Comparison of ENCODE assay signal across 8 cellular contexts in the genomic region with DNA sequence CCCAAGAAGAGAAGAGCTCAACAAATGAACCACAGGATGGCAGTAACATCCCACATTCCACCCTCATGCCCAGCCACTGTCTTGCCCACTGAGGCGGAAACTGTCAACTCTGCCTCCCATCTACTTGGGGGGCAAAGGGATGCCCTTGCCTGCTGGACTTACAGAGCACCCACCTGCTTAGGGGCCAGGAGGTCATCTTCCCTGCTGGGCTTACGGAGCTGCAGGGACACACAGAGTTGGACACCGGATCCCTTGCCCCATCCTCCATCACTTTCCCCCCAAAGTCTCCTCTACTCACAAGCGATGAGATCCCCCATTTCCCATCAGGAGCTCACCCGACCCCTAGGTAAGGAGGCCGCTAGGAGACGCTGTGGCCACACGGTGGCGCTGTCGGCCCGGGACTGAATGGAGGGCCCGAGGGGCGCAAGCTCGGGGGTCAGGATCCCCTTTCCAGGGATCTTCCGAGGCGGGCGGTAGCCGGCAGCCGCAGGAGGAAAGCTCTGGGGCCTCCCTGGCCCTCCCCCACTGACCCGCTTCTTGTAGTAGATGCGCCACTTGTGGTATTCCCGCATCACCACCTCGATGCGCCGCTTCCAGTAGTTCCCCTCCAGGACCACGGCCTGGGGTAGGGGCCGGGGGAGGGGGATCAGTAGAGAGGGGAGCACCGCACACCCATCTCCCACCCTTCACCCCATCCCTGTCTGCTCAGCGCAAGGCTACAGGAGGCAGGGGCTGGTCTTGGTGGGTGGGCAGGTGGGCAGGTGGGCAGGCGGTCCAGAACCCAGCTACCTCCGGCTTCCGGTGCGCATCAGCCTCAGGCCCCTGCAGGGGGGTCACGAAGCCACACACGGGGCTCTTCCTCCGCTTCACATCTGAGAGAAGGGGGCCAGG. TPM values are rescaled to one million over a fixed set of nuclear protein-coding genes. Genes with fewer than 3 reads are reported as not detected.
DNase-seq lines count a peak whose midpoint lies in the region; ATAC-seq and TF ChIP-seq lines count a peak whose summit lies in the region.

No MANE protein-coding gene starts in this region.

- no peak for ATAC-seq in HG03095 (IDR thresholded peaks at IDR 0.05; ENCODE audit: unreplicated experiment)

- peak; percentile 83 for DNase-seq in Daoy (ENCODE audit: low read depth)
- DNase-seq in LHCN-M2 (ENCODE audit: low read depth) = peak; percentile 45
- DNase-seq in UCSD-AML1 (lab: John Stamatoyannopoulos, UW; ENCODE audit: unreplicated experiment) = peak; percentile 26
- no peak for DNase-seq in brain microvascular endothelial cell
- peak; percentile 13 for DNase-seq in iris pigment epithelial cell (ENCODE audit: low read depth)
- DNase-seq in stimulated activated CD4-positive, alpha-beta T cell treated with anti-CD3 and anti-CD28 coated beads, Interleukin-4, amount 100 ng/mL, for 24 hours = peak; percentile 71
- DNase-seq in ureter (ENCODE audit: low spot score) = no peak

- peak; percentile 97 for TF ChIP-seq CTCF in brain microvascular endothelial cell (IDR thresholded peaks at IDR 0.05; ENCODE audit: low read depth, low read length, missing control alignments)

- in situ Hi-C loops in brain microvascular endothelial cell (cut with HindIII; ENCODE audit: low pct_ligation_motif_present, low sequenced_read_pairs) = no loop called here

- H3K27me3 ChIP-seq in brain microvascular endothelial cell (replicated peaks) = no peaks in the 10 kb centered on the region

- peak overlapping the region; percentile 17 for H3K4me3 ChIP-seq in brain microvascular endothelial cell (ENCODE audit: low read depth, low read length)

- no peak overlapping the region for H3K27ac ChIP-seq in brain microvascular endothelial cell

- no peaks in the 10 kb centered on the region for H3K36me3 ChIP-seq in brain microvascular endothelial cell (replicated peaks)

RNA-seq across cellular contexts. Expression of gene MLXIPL, which starts 17.3 kb away (rescaled TPM):
- 5.4 TPM in 1 of 2 replicates, not detected in the other for total RNA-seq in Daoy (2014; rRNA removed; shearing (Covaris generic))
- total RNA-seq in LHCN-M2 (2014; rRNA removed) (0.13 and 0.63 TPM in 2 replicates), ureter (4.6 TPM)
- 0.07 TPM for polyA plus RNA-seq in LHCN-M2 (2012)

RNA-seq across cellular contexts. Expression of gene TBL2, which starts 28.7 kb away (rescaled TPM):
- total RNA-seq in Daoy (2014; rRNA removed; shearing (Covaris generic)) = 70.2 and 101 TPM in 2 replicates
- total RNA-seq in LHCN-M2 (2014; rRNA removed) = 147 and 171 TPM in 2 replicates
- 54.2 TPM for polyA plus RNA-seq in LHCN-M2 (2012)
- 33.0 TPM for total RNA-seq in ureter

RNA-seq across cellular contexts. Expression of gene BCL7B, which starts 49.6 kb away (rescaled TPM):
- 56.7 and 66.7 TPM in 2 replicates for total RNA-seq in Daoy (2014; rRNA removed; shearing (Covaris generic))
- total RNA-seq in LHCN-M2 (2014; rRNA removed) (67.7 and 71.0 TPM in 2 replicates), ureter (49.6 TPM)
- polyA plus RNA-seq in LHCN-M2 (2012) = 61.6 TPM

Comparison
In these comparisons a context has a peak if more than half of its experiments do, and no peak if none do; other contexts are left out.
1. DNase-seq: peak in Daoy (single experiment), LHCN-M2 (single experiment), UCSD-AML1 (single experiment), iris pigment epithelial cell (single experiment) and stimulated activated CD4-positive, alpha-beta T cell treated with anti-CD3 and anti-CD28 coated beads, Interleukin-4, amount 100 ng/mL, for 24 hours (single experiment); none in brain microvascular endothelial cell (single experiment) and ureter (single experiment).